12 cellular contexts compared by ENCODE assay signal in genomic region chr20:4076671-4077070, GRCh38.
A peak's percentile ranks its signal among the peaks of the same experiment; 100 is the strongest.
DNase-seq lines count a peak whose midpoint lies in the region; ATAC-seq, FAIRE-seq and TF ChIP-seq lines count a peak whose summit lies in the region.
"Had no signal": no experiment of that assay in that cellular context is flagged by ENCODE, and none has a peak within 500 bp of the region (broad histone marks: within the 10 kb centered on the region; RNA-seq: fewer than 3 reads in every experiment).

No MANE protein-coding gene starts in this region.

- H3K27ac Mint-ChIP-seq in nephron, result peak overlapping the region; percentile 44 to 92 (median 88)
- H3K27ac Mint-ChIP-seq: naive B cell had no signal

- H3K4me3 Mint-ChIP-seq in nephron, result no peak overlapping the region
- H3K4me3 Mint-ChIP-seq: naive B cell had no signal

- peaks cover 30% of the 10 kb centered on the region for H3K4me1 Mint-ChIP-seq in nephron

- peak; percentile 42 for DNase-seq in Caki2 (ENCODE audit: low read depth)
- peak; percentile 36 for DNase-seq in MV-4-11 (lab: John Stamatoyannopoulos, UW)
- peak; percentile 66 for DNase-seq in bronchial epithelial cell (ENCODE audit: low read depth)
- DNase-seq in NCI-H1048 (lab: John Stamatoyannopoulos, UW), result no peak
- no peak for DNase-seq in stimulated activated CD4-positive, alpha-beta T cell treated with anti-CD3 and anti-CD28 coated beads, Interleukin-4, amount 100 ng/mL, for 4 hours
- no peak for DNase-seq in C1 segment of cervical spinal cord (lab: John Stamatoyannopoulos, UW)
- DNase-seq: cerebellar nuclear complex, Kasumi-1, naive B cell, substantia nigra had no signal

- no peak for ATAC-seq in HG03025 (IDR thresholded peaks at IDR 0.05; ENCODE audit: low FRiP score, unreplicated experiment)

- FAIRE-seq in bronchial epithelial cell (lab: Jason Lieb, UNC), result no peak

- peaks cover 3% of the 10 kb centered on the region for H3K9me3 Mint-ChIP-seq in nephron

- TF ChIP-seq CTCF in bronchial epithelial cell (IDR thresholded peaks at IDR 0.05; ENCODE audit: insufficient read depth, low read length, severe bottlenecking) (no peak), nephron (IDR thresholded peaks at IDR 0.05; ENCODE audit: unreplicated experiment in 3 of 3) (no peak)

- H3K36me3 ChIP-seq in bronchial epithelial cell (ENCODE audit: control insufficient read depth, insufficient read depth, low read length), result no peaks in the 10 kb centered on the region

- H3K36me3 Mint-ChIP-seq in nephron (ENCODE audit: low read depth), result peaks cover 3% of the 10 kb centered on the region

- H3K4me3 ChIP-seq in bronchial epithelial cell (ENCODE audit: low read depth, low read length), result no peak overlapping the region

- H3K27me3 ChIP-seq in bronchial epithelial cell (ENCODE audit: control insufficient read depth, insufficient read depth, low read length), result peaks cover 3% of the 10 kb centered on the region

- peaks cover 7% of the 10 kb centered on the region for H3K27me3 Mint-ChIP-seq in nephron (ENCODE audit: low read depth)

- in situ Hi-C loops in Caki2 (cut with HindIII; ENCODE audit: low pct_unique_long_range_greater_than_20kb, low sequenced_read_pairs), result no loop called here

Comparison
In these comparisons a context has a peak if more than half of its experiments do, and no peak if none do; other contexts are left out.
1. DNase-seq: peak in Caki2 (single experiment), MV-4-11 (single experiment) and bronchial epithelial cell (single experiment); none in NCI-H1048 (single experiment), stimulated activated CD4-positive, alpha-beta T cell treated with anti-CD3 and anti-CD28 coated beads, Interleukin-4, amount 100 ng/mL, for 4 hours (0 of 2) and C1 segment of cervical spinal cord (0 of 14).